8 cellular contexts compared by ENCODE assay signal in genomic region chr20:833121-833449, GRCh38. TPM values are rescaled to one million over a fixed set of nuclear protein-coding genes. Genes with fewer than 3 reads are reported as not detected.
A peak's percentile ranks its signal among the peaks of the same experiment; 100 is the strongest.
DNase-seq lines count a peak whose midpoint lies in the region; ATAC-seq and TF ChIP-seq lines count a peak whose summit lies in the region.

No MANE protein-coding gene starts in this region.

- peak overlapping the region; percentile 35 for H3K27ac ChIP-seq in layer of hippocampus (ENCODE audit: low read depth, low read length)

- H3K4me3 Mint-ChIP-seq in activated T-cell treated with anti-CD3 and anti-CD28 coated beads, Interleukin-2, amount 50 U/mL, for 72 hours: peak overlapping the region; percentile 81 to 89
- H3K4me3 Mint-ChIP-seq in activated CD4-positive, alpha-beta memory T cell treated with anti-CD3 and anti-CD28 coated beads for 36 hours: peak overlapping the region; percentile 92
- peak overlapping the region; percentile 88 for H3K4me3 Mint-ChIP-seq in type B pancreatic cell

- intact Hi-C loops in activated CD4-positive, alpha-beta memory T cell treated with anti-CD3 and anti-CD28 coated beads for 36 hours (cut with micrococcal nuclease): loop anchor here (1.0 to 10.0 kb wide), 5 partner anchors 14 to 562 kb away; partner anchors contain the start of genes CSNK2A1, FKBP1A and PSMF1

- H3K9me3 Mint-ChIP-seq in activated T-cell treated with anti-CD3 and anti-CD28 coated beads, Interleukin-2, amount 50 U/mL, for 72 hours: peaks cover 0 to 2% of the 10 kb centered on the region in 2 donors
- H3K9me3 Mint-ChIP-seq in activated CD4-positive, alpha-beta memory T cell treated with anti-CD3 and anti-CD28 coated beads for 36 hours: no peaks in the 10 kb centered on the region
- H3K9me3 Mint-ChIP-seq in type B pancreatic cell: no peaks in the 10 kb centered on the region

- no peak for TF ChIP-seq CTCF in type B pancreatic cell (conservative IDR thresholded peaks at IDR 0.05)

- no peak for ATAC-seq in activated T-cell treated with anti-CD3 and anti-CD28 coated beads, Interleukin-2, amount 50 U/mL, for 72 hours (replicated peaks in 1 of 2)

- POLR2A ChIA-PET in activated CD4-positive, alpha-beta memory T cell treated with anti-CD3 and anti-CD28 coated beads for 36 hours (lab: Charles Lee): interaction anchor here (1.7 to 1.9 kb wide), 2 partner anchors 8 to 14 kb away, joined by 5 to 7 read pairs; no protein-coding TSS in a partner anchor

- no peak for DNase-seq in activated T-cell treated with anti-CD3 and anti-CD28 coated beads, Interleukin-2, amount 50 U/mL, for 72 hours
- no peak for DNase-seq in activated T-cell treated with anti-CD3 and anti-CD28 coated beads, Interleukin-2, amount 50 U/mL, for 1 hour
- no peak for DNase-seq in activated CD4-positive, alpha-beta memory T cell treated with anti-CD3 and anti-CD28 coated beads for 36 hours
- DNase-seq in type B pancreatic cell (ENCODE audit: extremely low spot score, unreplicated experiment) (no peak), NCI-H2029 (lab: John Stamatoyannopoulos, UW) (no peak), NCI-H1092 treated with DMSO at 0.1 percent for 48 hours (lab: John Stamatoyannopoulos, UW) (no peak), activated gamma-delta T cell (lab: John Stamatoyannopoulos, UW) (no peak)

- H3K4me1 Mint-ChIP-seq in activated T-cell treated with anti-CD3 and anti-CD28 coated beads, Interleukin-2, amount 50 U/mL, for 72 hours (ENCODE audit: low read depth): peaks cover 46% of the 10 kb centered on the region
- H3K4me1 Mint-ChIP-seq in activated CD4-positive, alpha-beta memory T cell treated with anti-CD3 and anti-CD28 coated beads for 36 hours (ENCODE audit: low read depth): peaks cover 32% of the 10 kb centered on the region
- H3K4me1 Mint-ChIP-seq in type B pancreatic cell (ENCODE audit: unreplicated experiment): peaks cover 26% of the 10 kb centered on the region

- peak overlapping the region; percentile 68 for H3K27ac Mint-ChIP-seq in activated T-cell treated with anti-CD3 and anti-CD28 coated beads, Interleukin-2, amount 50 U/mL, for 72 hours
- H3K27ac Mint-ChIP-seq in activated CD4-positive, alpha-beta memory T cell treated with anti-CD3 and anti-CD28 coated beads for 36 hours: peak overlapping the region; percentile 72
- peak overlapping the region; percentile 88 for H3K27ac Mint-ChIP-seq in type B pancreatic cell

- CTCF ChIA-PET in activated CD4-positive, alpha-beta memory T cell treated with anti-CD3 and anti-CD28 coated beads for 36 hours (lab: Charles Lee): interaction anchor here (0.5 to 3.4 kb wide), 11 partner anchors 9 to 283 kb away, joined by 3 to 18 read pairs (median 5); no protein-coding TSS in a partner anchor

- H3K36me3 Mint-ChIP-seq in activated T-cell treated with anti-CD3 and anti-CD28 coated beads, Interleukin-2, amount 50 U/mL, for 72 hours (ENCODE audit: insufficient read depth in 2 of 2): peaks cover 6% of the 10 kb centered on the region in 2 donors
- H3K36me3 Mint-ChIP-seq in activated CD4-positive, alpha-beta memory T cell treated with anti-CD3 and anti-CD28 coated beads for 36 hours: peaks cover 5% of the 10 kb centered on the region
- no peaks in the 10 kb centered on the region for H3K36me3 Mint-ChIP-seq in type B pancreatic cell

- no peaks in the 10 kb centered on the region for H3K27me3 Mint-ChIP-seq in activated T-cell treated with anti-CD3 and anti-CD28 coated beads, Interleukin-2, amount 50 U/mL, for 72 hours (ENCODE audit: low read depth)
- H3K27me3 Mint-ChIP-seq in activated CD4-positive, alpha-beta memory T cell treated with anti-CD3 and anti-CD28 coated beads for 36 hours: no peaks in the 10 kb centered on the region
- H3K27me3 Mint-ChIP-seq in type B pancreatic cell: peaks cover 4% of the 10 kb centered on the region

- no peaks in the 10 kb centered on the region for H3K27me3 ChIP-seq in layer of hippocampus (ENCODE audit: control insufficient read depth, insufficient read depth, low read length)

RNA-seq across cellular contexts. Expression of gene FAM110A, which starts 0.4 kb away (rescaled TPM):
- total RNA-seq in activated T-cell treated with anti-CD3 and anti-CD28 coated beads, Interleukin-2, amount 50 U/mL, for 72 hours: 10 to 100 TPM; 21.1 to 24.5 TPM
- 10 to 100 TPM; 18.0 to 20.1 TPM for total RNA-seq in activated CD4-positive, alpha-beta memory T cell treated with anti-CD3 and anti-CD28 coated beads for 36 hours
- 14.3 and 26.7 TPM in 2 replicates for total RNA-seq in type B pancreatic cell (ENCODE audit: low replicate concordance)
